In the genomic region with DNA sequence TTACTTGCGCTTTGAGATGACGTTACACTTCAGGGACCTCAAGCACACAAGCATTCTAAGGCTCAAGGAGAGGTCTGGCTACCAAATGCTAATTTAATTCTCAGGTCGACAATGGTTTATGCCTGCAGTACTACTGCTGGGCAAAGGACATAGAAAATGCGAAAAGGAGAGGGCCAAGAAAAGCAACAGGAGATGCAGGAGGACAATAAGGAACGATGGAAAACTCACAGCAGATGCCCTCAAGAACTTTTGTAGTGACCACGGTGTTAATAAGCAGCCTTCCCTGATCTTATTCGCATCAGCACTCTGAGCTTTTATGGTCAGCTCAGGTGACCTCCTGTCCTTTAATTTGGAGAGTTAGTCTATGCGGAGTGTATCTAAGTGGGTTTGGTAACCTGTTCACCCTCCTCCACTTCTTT, we compare ENCODE assay signal across 8 cellular contexts.
DNase-seq lines count a peak whose midpoint lies in the region; ATAC-seq, FAIRE-seq and TF ChIP-seq lines count a peak whose summit lies in the region.

No MANE protein-coding gene starts in this region.

- intact Hi-C loops in kidney (cut with DNase I): no loop called here

- H3K27ac ChIP-seq in 22Rv1 (peak overlapping the region; percentile 64), kidney (ENCODE audit: low read depth in 2 of 2, low read length in 2 of 2) (peak overlapping the region; percentile 75 to 82), temporal lobe (ENCODE audit: low read depth, low read length) (peak overlapping the region; percentile 65)

- peak; percentile 36 for ATAC-seq in GM19043 (IDR thresholded peaks at IDR 0.05; ENCODE audit: low read depth, unreplicated experiment)
- ATAC-seq in HG03196 (IDR thresholded peaks at IDR 0.05; ENCODE audit: unreplicated experiment): peak; percentile 35

- no peaks in the 10 kb centered on the region for H3K27me3 ChIP-seq in adipocyte (replicated peaks; ENCODE audit: control insufficient read depth, insufficient read depth, low read length)

- H3K4me1 ChIP-seq in adipocyte (ENCODE audit: control insufficient read depth, insufficient read depth, low read length) (peaks cover 19% of the 10 kb centered on the region), kidney (ENCODE audit: control insufficient read depth in 1 of 2, insufficient read depth in 1 of 2, low read depth in 1 of 2, low read length in 2 of 2) (peaks cover 4 to 8% of the 10 kb centered on the region in 2 donors)

- H3K9me3 ChIP-seq in adipocyte (ENCODE audit: control insufficient read depth, low read length) (no peaks in the 10 kb centered on the region), kidney (ENCODE audit: control insufficient read depth in 1 of 2, low read length in 2 of 2) (no peaks in the 10 kb centered on the region)

- H3K9ac ChIP-seq in adipocyte (ENCODE audit: low read length) (peak overlapping the region; percentile 88), kidney (ENCODE audit: low read length in 2 of 2) (peak overlapping the region; percentile 27 to 80)

- TF ChIP-seq CTCF in 22Rv1 (IDR thresholded peaks at IDR 0.05): no peak
- TF ChIP-seq CTCF in kidney (IDR thresholded peaks at IDR 0.05; ENCODE audit: borderline replicate concordance, extremely low read depth, insufficient read depth): no peak

- no peak for DNase-seq in adipocyte (ENCODE audit: low read depth)
- DNase-seq in kidney: no peak
- DNase-seq in C1 segment of cervical spinal cord (lab: John Stamatoyannopoulos, UW): no peak
- no peak for DNase-seq in NCI-H187 treated with DMSO at 0.1 percent for 48 hours (lab: John Stamatoyannopoulos, UW)

- no peaks in the 10 kb centered on the region for H3K36me3 ChIP-seq in adipocyte (ENCODE audit: control insufficient read depth, insufficient read depth, low read length, severe bottlenecking)
- no peaks in the 10 kb centered on the region for H3K36me3 ChIP-seq in kidney (ENCODE audit: control insufficient read depth in 1 of 2, insufficient read depth in 2 of 2, low read length in 2 of 2)

- FAIRE-seq in kidney (lab: Jason Lieb, UNC): no peak

- H3K4me3 ChIP-seq in adipocyte (ENCODE audit: low read length) (peak overlapping the region; percentile 89), kidney (ENCODE audit: low read length in 2 of 2) (peak overlapping the region; percentile 89 to 95)
